Comparison of ENCODE assay signal across 17 cellular contexts in the genomic region with DNA sequence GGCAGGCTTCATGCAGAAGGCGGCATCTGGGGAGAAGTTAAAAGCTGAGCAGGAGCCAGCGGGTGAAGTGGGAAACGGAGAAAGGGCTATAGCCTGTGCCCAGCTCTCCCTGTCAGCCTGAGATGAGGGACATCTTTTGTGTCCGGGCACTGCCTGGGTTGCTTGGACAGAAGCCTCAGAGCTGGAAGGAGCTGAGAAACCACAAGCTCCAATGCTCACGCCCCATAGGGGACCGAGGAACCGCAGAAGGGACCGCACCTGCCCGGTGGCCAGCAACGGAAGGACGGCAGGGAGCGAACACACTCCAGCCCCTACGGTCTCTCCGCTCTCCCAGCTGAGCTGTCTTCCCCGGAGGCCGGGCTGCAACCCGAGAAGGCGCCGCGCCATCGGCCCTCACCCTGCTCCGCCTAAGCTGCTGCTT.
DNase-seq lines count a peak whose midpoint lies in the region; ATAC-seq and TF ChIP-seq lines count a peak whose summit lies in the region.
"Had no signal": no experiment of that assay in that cellular context is flagged by ENCODE, and none has a peak within 500 bp of the region (broad histone marks: within the 10 kb centered on the region; RNA-seq: fewer than 3 reads in every experiment).

No MANE protein-coding gene starts in this region.

- TF ChIP-seq CTCF in CD14-positive monocyte (IDR thresholded peaks at IDR 0.05) (no peak), RWPE2 (IDR thresholded peaks at IDR 0.05; ENCODE audit: poor library complexity, severe bottlenecking) (no peak), cardiac muscle cell (IDR thresholded peaks at IDR 0.05; ENCODE audit: low read depth, low read length) (no peak), osteoblast (IDR thresholded peaks at IDR 0.05; ENCODE audit: extremely low read depth, low read depth, low read length) (no peak)

- H3K27ac ChIP-seq in RWPE2 (ENCODE audit: poor library complexity, severe bottlenecking), result no peak overlapping the region
- H3K27ac ChIP-seq in cardiac muscle cell, result no peak overlapping the region
- H3K27ac ChIP-seq in osteoblast (ENCODE audit: low read depth, low read length), result no peak overlapping the region
- H3K27ac ChIP-seq: pancreas, RWPE1 had no signal

- peak overlapping the region; percentile 76 for H2AFZ ChIP-seq in osteoblast (ENCODE audit: low read length)

- H3K4me1 Mint-ChIP-seq in CD14-positive monocyte, result peaks cover 7% of the 10 kb centered on the region
- H3K4me1 Mint-ChIP-seq in activated T-helper 2 cell treated with anti-CD3 and anti-CD28 coated beads, Interferon-gamma antibody, Interleukin-2, Interleukin-4, amounts not matched to agents 10 μg/mL and 5 μg/mL and 100 μg/mL, durations not matched to agents 14 hours and 24 hours and 36 hours (ENCODE audit: low read depth), result peaks cover 7% of the 10 kb centered on the region

- no peaks in the 10 kb centered on the region for H4K20me1 ChIP-seq in osteoblast (ENCODE audit: insufficient read depth, low read length)

- H3K9me3 Mint-ChIP-seq in CD14-positive monocyte, result peaks cover 0 to 5% (median 2%) of the 10 kb centered on the region in 7 donors
- H3K9me3 Mint-ChIP-seq in activated T-helper 2 cell treated with anti-CD3 and anti-CD28 coated beads, Interferon-gamma antibody, Interleukin-2, Interleukin-4, amounts not matched to agents 10 μg/mL and 5 μg/mL and 100 μg/mL, durations not matched to agents 14 hours and 24 hours and 36 hours, result peaks cover 8% of the 10 kb centered on the region

- H3K4me3 ChIP-seq in RWPE2 (ENCODE audit: severe bottlenecking) (no peak overlapping the region), cardiac muscle cell (no peak overlapping the region), osteoblast (ENCODE audit: insufficient read depth, low read length) (no peak overlapping the region)
- H3K4me3 ChIP-seq: lung, pancreas had no signal

- intact Hi-C loops in CD14-positive monocyte (cut with micrococcal nuclease), result no loop called here
- intact Hi-C loops in activated T-helper 2 cell treated with anti-CD3 and anti-CD28 coated beads, Interferon-gamma antibody, Interleukin-2, Interleukin-4, amounts not matched to agents 10 μg/mL and 5 μg/mL and 100 μg/mL, durations not matched to agents 14 hours and 24 hours and 36 hours (cut with micrococcal nuclease), result no loop called here

- H3K4me1 ChIP-seq in RWPE2 (ENCODE audit: insufficient read depth, poor library complexity, severe bottlenecking), result no peaks in the 10 kb centered on the region
- no peaks in the 10 kb centered on the region for H3K4me1 ChIP-seq in cardiac muscle cell (ENCODE audit: low read depth)
- H3K4me1 ChIP-seq in osteoblast (ENCODE audit: insufficient read depth, low read length), result peaks cover 3% of the 10 kb centered on the region
- H3K4me1 ChIP-seq: BE2C, pancreas had no signal

- peak overlapping the region; percentile 43 for H3K4me2 ChIP-seq in osteoblast (ENCODE audit: insufficient read depth, low read length)

- H3K27me3 ChIP-seq in RWPE2 (ENCODE audit: insufficient read depth, poor library complexity, severe bottlenecking) (no peaks in the 10 kb centered on the region), cardiac muscle cell (no peaks in the 10 kb centered on the region), osteoblast (ENCODE audit: insufficient read depth, low read length) (no peaks in the 10 kb centered on the region)
- H3K27me3 ChIP-seq: BE2C, pancreas had no signal

- no peak overlapping the region for H3K4me3 Mint-ChIP-seq in CD14-positive monocyte
- H3K4me3 Mint-ChIP-seq in activated T-helper 2 cell treated with anti-CD3 and anti-CD28 coated beads, Interferon-gamma antibody, Interleukin-2, Interleukin-4, amounts not matched to agents 10 μg/mL and 5 μg/mL and 100 μg/mL, durations not matched to agents 14 hours and 24 hours and 36 hours (ENCODE audit: low read depth), result no peak overlapping the region
- H3K4me3 Mint-ChIP-seq: activated naive CD8-positive, alpha-beta T cell had no signal

- no peaks in the 10 kb centered on the region for H3K79me2 ChIP-seq in osteoblast (ENCODE audit: insufficient read depth, low read length)

- no peak for DNase-seq in CD14-positive monocyte (ENCODE audit: low spot score)
- DNase-seq in RWPE2 (ENCODE audit: low spot score), result no peak
- DNase-seq in cardiac muscle cell (ENCODE audit: low read depth in 1 of 2, low spot score in 1 of 2), result peak; percentile 40 to 47
- peak; percentile 88 for DNase-seq in osteoblast (ENCODE audit: insufficient read length, low spot score, missing footprints)
- DNase-seq in D341Med (ENCODE audit: low spot score), result no peak
- DNase-seq in HUDEP-2 (lab: John Stamatoyannopoulos, UW; ENCODE audit: unreplicated experiment in 76 of 76), result no peak
- no peak for DNase-seq in activated T-helper 2 cell treated with anti-CD3 and anti-CD28 coated beads, Interferon-gamma antibody, Interleukin-2, Interleukin-4, amounts not matched to agents 10 μg/mL and 5 μg/mL and 100 μg/mL, durations not matched to agents 14 hours and 24 hours and 36 hours (ENCODE audit: low spot score)
- DNase-seq: BE2C; cortex of kidney; DND-41; NCI-H1105 treated with DMSO at 0.1 percent for 48 hours; stimulated activated CD4-positive, alpha-beta T cell treated with anti-CD3 and anti-CD28 coated beads, Interleukin-1b, Interleukin-23, amount 100 ng/mL, for 48 hours had no signal

- peak overlapping the region in 4 of 7 donors; percentile 21 to 85 (median 66) for H3K27ac Mint-ChIP-seq in CD14-positive monocyte
- H3K27ac Mint-ChIP-seq in activated T-helper 2 cell treated with anti-CD3 and anti-CD28 coated beads, Interferon-gamma antibody, Interleukin-2, Interleukin-4, amounts not matched to agents 10 μg/mL and 5 μg/mL and 100 μg/mL, durations not matched to agents 14 hours and 24 hours and 36 hours, result no peak overlapping the region
- H3K27ac Mint-ChIP-seq: activated naive CD8-positive, alpha-beta T cell had no signal

- no peaks in the 10 kb centered on the region for H3K9me3 ChIP-seq in RWPE2 (ENCODE audit: severe bottlenecking)
- H3K9me3 ChIP-seq in cardiac muscle cell (ENCODE audit: low read depth), result no peaks in the 10 kb centered on the region
- no peaks in the 10 kb centered on the region for H3K9me3 ChIP-seq in osteoblast (ENCODE audit: low read depth, low read length)
- H3K9me3 ChIP-seq: BE2C, pancreas had no signal

- no peaks in the 10 kb centered on the region for H3K36me3 ChIP-seq in RWPE2 (ENCODE audit: low read depth)
- H3K36me3 ChIP-seq in cardiac muscle cell, result no peaks in the 10 kb centered on the region
- H3K36me3 ChIP-seq in osteoblast (ENCODE audit: insufficient read depth, low read length), result no peaks in the 10 kb centered on the region
- H3K36me3 ChIP-seq: BE2C, pancreas had no signal

- ATAC-seq in RWPE2 (ENCODE audit: low read depth) (0 out of 3 replicates have a peak, but pooled peaks have one; percentile 25), HG03565 (IDR thresholded peaks at IDR 0.05; ENCODE audit: unreplicated experiment) (no peak)
- ATAC-seq: pancreas had no signal

- peaks cover 24 to 62% of the 10 kb centered on the region in 2 donors for H3K36me3 Mint-ChIP-seq in CD14-positive monocyte
- H3K36me3 Mint-ChIP-seq in activated T-helper 2 cell treated with anti-CD3 and anti-CD28 coated beads, Interferon-gamma antibody, Interleukin-2, Interleukin-4, amounts not matched to agents 10 μg/mL and 5 μg/mL and 100 μg/mL, durations not matched to agents 14 hours and 24 hours and 36 hours (ENCODE audit: low read depth), result no peaks in the 10 kb centered on the region

- no peaks in the 10 kb centered on the region for H3K27me3 Mint-ChIP-seq in CD14-positive monocyte (ENCODE audit: low read depth in 3 of 3)
- no peaks in the 10 kb centered on the region for H3K27me3 Mint-ChIP-seq in activated T-helper 2 cell treated with anti-CD3 and anti-CD28 coated beads, Interferon-gamma antibody, Interleukin-2, Interleukin-4, amounts not matched to agents 10 μg/mL and 5 μg/mL and 100 μg/mL, durations not matched to agents 14 hours and 24 hours and 36 hours (ENCODE audit: low read depth)
- H3K27me3 Mint-ChIP-seq: activated naive CD8-positive, alpha-beta T cell had no signal

Comparison
In these comparisons a context has a peak if more than half of its experiments do, and no peak if none do; other contexts are left out.
1. DNase-seq: peak in cardiac muscle cell (2 of 2) and osteoblast (single experiment); none in CD14-positive monocyte (single experiment), RWPE2 (single experiment), D341Med (single experiment), HUDEP-2 (0 of 76) and activated T-helper 2 cell treated with anti-CD3 and anti-CD28 coated beads, Interferon-gamma antibody, Interleukin-2, Interleukin-4, amounts not matched to agents 10 μg/mL and 5 μg/mL and 100 μg/mL, durations not matched to agents 14 hours and 24 hours and 36 hours (single experiment).